Comparison of ENCODE assay signal across 29 cellular contexts in genomic region chr5:53318303-53318702, GRCh38.
DNase-seq lines count a peak whose midpoint lies in the region; ATAC-seq and TF ChIP-seq lines count a peak whose summit lies in the region.
"Had no signal": no experiment of that assay in that cellular context is flagged by ENCODE, and none has a peak within 500 bp of the region (broad histone marks: within the 10 kb centered on the region; RNA-seq: fewer than 3 reads in every experiment).

No MANE protein-coding gene starts in this region.

- H3K4me3 Mint-ChIP-seq in activated T-helper 2 cell treated with anti-CD3 and anti-CD28 coated beads, Interferon-gamma antibody, Interleukin-2, Interleukin-4, amounts not matched to agents 10 μg/mL and 5 μg/mL and 100 μg/mL, durations not matched to agents 14 hours and 24 hours and 36 hours (ENCODE audit: low read depth): no peak overlapping the region
- H3K4me3 Mint-ChIP-seq: CD4-positive, CD25-positive, alpha-beta regulatory T cell; central memory CD8-positive, alpha-beta T cell; mesothelial cell of epicardium; natural killer cell treated with Interleukin-12 subunit alpha and Interleukin-12 subunit beta and Interleukin-15 and Interleukin-18, amount 100 ng/mL, for 72 hours; T-helper 1 cell treated with Interleukin-12 subunit alpha and Interleukin-12 subunit beta and Interleukin-4 antibody, amounts not matched to agents 30 μg/mL and 1 μg/mL, for 36 hours had no signal

- TF ChIP-seq CTCF in DOHH2 (IDR thresholded peaks at IDR 0.05; ENCODE audit: low read depth, low read length, poor library complexity, severe bottlenecking) (peak; percentile 27), cardiac fibroblast (IDR thresholded peaks at IDR 0.05; ENCODE audit: low read depth, low read length) (peak; percentile 8)

- H3K4me3 ChIP-seq in DOHH2 (ENCODE audit: low read length): no peak overlapping the region
- no peak overlapping the region for H3K4me3 ChIP-seq in cardiac fibroblast (replicated peaks in 1 of 2; ENCODE audit: low read depth in 2 of 2, low read length in 2 of 2)
- H3K4me3 ChIP-seq: SJCRH30, thyroid gland had no signal

- H4K20me1 ChIP-seq in DOHH2 (ENCODE audit: control insufficient read depth, insufficient read depth, low read depth, low read length): no peaks in the 10 kb centered on the region

- H3K27me3 ChIP-seq in DOHH2 (ENCODE audit: control insufficient read depth, low read length): no peaks in the 10 kb centered on the region
- H3K27me3 ChIP-seq: SJCRH30, thyroid gland had no signal

- no peaks in the 10 kb centered on the region for H3K27me3 Mint-ChIP-seq in activated T-helper 2 cell treated with anti-CD3 and anti-CD28 coated beads, Interferon-gamma antibody, Interleukin-2, Interleukin-4, amounts not matched to agents 10 μg/mL and 5 μg/mL and 100 μg/mL, durations not matched to agents 14 hours and 24 hours and 36 hours (ENCODE audit: low read depth)
- H3K27me3 Mint-ChIP-seq: CD4-positive, CD25-positive, alpha-beta regulatory T cell; central memory CD8-positive, alpha-beta T cell; natural killer cell treated with Interleukin-12 subunit alpha and Interleukin-12 subunit beta and Interleukin-15 and Interleukin-18, amount 100 ng/mL, for 72 hours had no signal

- ATAC-seq in HG02884 (IDR thresholded peaks at IDR 0.05; ENCODE audit: unreplicated experiment): no peak
- ATAC-seq: natural killer cell treated with Interleukin-12 subunit alpha and Interleukin-12 subunit beta and Interleukin-15 and Interleukin-18, amount 100 ng/mL, for 72 hours had no signal

- peaks cover 9% of the 10 kb centered on the region for H3K9me3 Mint-ChIP-seq in activated T-helper 2 cell treated with anti-CD3 and anti-CD28 coated beads, Interferon-gamma antibody, Interleukin-2, Interleukin-4, amounts not matched to agents 10 μg/mL and 5 μg/mL and 100 μg/mL, durations not matched to agents 14 hours and 24 hours and 36 hours
- H3K9me3 Mint-ChIP-seq: T-helper 1 cell treated with Interleukin-12 subunit alpha and Interleukin-12 subunit beta and Interleukin-4 antibody, amounts not matched to agents 30 μg/mL and 1 μg/mL, for 36 hours had no signal

- H3F3A ChIP-seq in DOHH2 (ENCODE audit: control insufficient read depth, insufficient read depth): no peaks in the 10 kb centered on the region

- H3K36me3 Mint-ChIP-seq in activated T-helper 2 cell treated with anti-CD3 and anti-CD28 coated beads, Interferon-gamma antibody, Interleukin-2, Interleukin-4, amounts not matched to agents 10 μg/mL and 5 μg/mL and 100 μg/mL, durations not matched to agents 14 hours and 24 hours and 36 hours (ENCODE audit: low read depth): no peaks in the 10 kb centered on the region
- H3K36me3 Mint-ChIP-seq: CD4-positive, CD25-positive, alpha-beta regulatory T cell; natural killer cell treated with Interleukin-12 subunit alpha and Interleukin-12 subunit beta and Interleukin-15 and Interleukin-18, amount 100 ng/mL, for 72 hours had no signal

- DNase-seq in HT-29 (ENCODE audit: low spot score): peak; percentile 43
- no peak for DNase-seq in cardiac fibroblast (ENCODE audit: low read depth in 2 of 2)
- peak; percentile 48 for DNase-seq in iPS-NIHi7 (ENCODE audit: extremely low spot score)
- no peak for DNase-seq in LoVo (ENCODE audit: low spot score)
- DNase-seq in NCI-H748 (lab: John Stamatoyannopoulos, UW; ENCODE audit: unreplicated experiment): no peak
- DNase-seq in activated T-helper 2 cell treated with anti-CD3 and anti-CD28 coated beads, Interferon-gamma antibody, Interleukin-2, Interleukin-4, amounts not matched to agents 10 μg/mL and 5 μg/mL and 100 μg/mL, durations not matched to agents 14 hours and 24 hours and 36 hours (ENCODE audit: low spot score): no peak
- DNase-seq: activated CD8-positive, alpha-beta memory T cell treated with anti-CD3 and anti-CD28 coated beads, Interleukin-2, amount 50 U/mL, for 48 hours; activated gamma-delta T cell treated with Interleukin-2 at 50 U/mL for 16 hours; amniotic stem cell; CD4-positive, CD25-positive, alpha-beta regulatory T cell; DMS153; HCEC 1CT; head of caudate nucleus; KBM-7; NCI-H1092 treated with DMSO at 0.1 percent for 48 hours; NCI-H2081 treated with DMSO at 0.1 percent for 48 hours; NCI-H524; posterior cingulate gyrus; SJCRH30; stimulated activated CD4-positive, alpha-beta T cell treated with anti-CD3 and anti-CD28 coated beads, Interleukin-2, amount 100 ng/mL, for 24 hours; stimulated activated naive CD4-positive, alpha-beta T cell treated with Interleukin-2 at 50 U/mL for 16 hours; thyroid gland had no signal

- no peak overlapping the region for H3K4me2 ChIP-seq in DOHH2 (ENCODE audit: low read length)

- no peaks in the 10 kb centered on the region for H3K9me2 ChIP-seq in DOHH2 (replicated peaks; ENCODE audit: control insufficient read depth, low read length)

- intact Hi-C loops in activated T-helper 2 cell treated with anti-CD3 and anti-CD28 coated beads, Interferon-gamma antibody, Interleukin-2, Interleukin-4, amounts not matched to agents 10 μg/mL and 5 μg/mL and 100 μg/mL, durations not matched to agents 14 hours and 24 hours and 36 hours (cut with micrococcal nuclease): no loop called here

- no peaks in the 10 kb centered on the region for H3K79me2 ChIP-seq in DOHH2 (ENCODE audit: control insufficient read depth, low read length)

- no peaks in the 10 kb centered on the region for H3K36me3 ChIP-seq in DOHH2 (ENCODE audit: control insufficient read depth, low read length)
- H3K36me3 ChIP-seq: SJCRH30, thyroid gland had no signal

- no peak overlapping the region for H3K27ac ChIP-seq in DOHH2 (ENCODE audit: low read depth, low read length)
- H3K27ac ChIP-seq: SJCRH30, thyroid gland, VCaP had no signal

- no peaks in the 10 kb centered on the region for H3K4me1 Mint-ChIP-seq in activated T-helper 2 cell treated with anti-CD3 and anti-CD28 coated beads, Interferon-gamma antibody, Interleukin-2, Interleukin-4, amounts not matched to agents 10 μg/mL and 5 μg/mL and 100 μg/mL, durations not matched to agents 14 hours and 24 hours and 36 hours (ENCODE audit: low read depth)
- H3K4me1 Mint-ChIP-seq: CD4-positive, CD25-positive, alpha-beta regulatory T cell; central memory CD8-positive, alpha-beta T cell had no signal

- no peaks in the 10 kb centered on the region for H3K9me3 ChIP-seq in DOHH2 (ENCODE audit: control insufficient read depth, insufficient read depth, low read length)
- H3K9me3 ChIP-seq: thyroid gland had no signal

- no peak overlapping the region for H3K27ac Mint-ChIP-seq in activated T-helper 2 cell treated with anti-CD3 and anti-CD28 coated beads, Interferon-gamma antibody, Interleukin-2, Interleukin-4, amounts not matched to agents 10 μg/mL and 5 μg/mL and 100 μg/mL, durations not matched to agents 14 hours and 24 hours and 36 hours
- H3K27ac Mint-ChIP-seq: mesothelial cell of epicardium; natural killer cell treated with Interleukin-12 subunit alpha and Interleukin-12 subunit beta and Interleukin-15 and Interleukin-18, amount 100 ng/mL, for 72 hours; T-helper 1 cell treated with Interleukin-12 subunit alpha and Interleukin-12 subunit beta and Interleukin-4 antibody, amounts not matched to agents 30 μg/mL and 1 μg/mL, for 36 hours had no signal

- H3K4me1 ChIP-seq in DOHH2 (ENCODE audit: control insufficient read depth, low read length): no peaks in the 10 kb centered on the region
- H3K4me1 ChIP-seq: thyroid gland had no signal

Comparison
In these comparisons a context has a peak if more than half of its experiments do, and no peak if none do; other contexts are left out.
1. DNase-seq: peak in HT-29 (single experiment) and iPS-NIHi7 (single experiment); none in cardiac fibroblast (0 of 2), LoVo (single experiment), NCI-H748 (single experiment) and activated T-helper 2 cell treated with anti-CD3 and anti-CD28 coated beads, Interferon-gamma antibody, Interleukin-2, Interleukin-4, amounts not matched to agents 10 μg/mL and 5 μg/mL and 100 μg/mL, durations not matched to agents 14 hours and 24 hours and 36 hours (single experiment).